Comparison of ENCODE assay signal across 2 cellular contexts in genomic region chr1:78577257-78578100, GRCh38.
TF ChIP-seq lines count a peak whose summit lies in the region.

No MANE protein-coding gene starts in this region.

TF ChIP-seq in HepG2, 621 proteins besides CTCF, POLR2A, EP300 and RAD21:
- TF ChIP-seq, protein P1, sequence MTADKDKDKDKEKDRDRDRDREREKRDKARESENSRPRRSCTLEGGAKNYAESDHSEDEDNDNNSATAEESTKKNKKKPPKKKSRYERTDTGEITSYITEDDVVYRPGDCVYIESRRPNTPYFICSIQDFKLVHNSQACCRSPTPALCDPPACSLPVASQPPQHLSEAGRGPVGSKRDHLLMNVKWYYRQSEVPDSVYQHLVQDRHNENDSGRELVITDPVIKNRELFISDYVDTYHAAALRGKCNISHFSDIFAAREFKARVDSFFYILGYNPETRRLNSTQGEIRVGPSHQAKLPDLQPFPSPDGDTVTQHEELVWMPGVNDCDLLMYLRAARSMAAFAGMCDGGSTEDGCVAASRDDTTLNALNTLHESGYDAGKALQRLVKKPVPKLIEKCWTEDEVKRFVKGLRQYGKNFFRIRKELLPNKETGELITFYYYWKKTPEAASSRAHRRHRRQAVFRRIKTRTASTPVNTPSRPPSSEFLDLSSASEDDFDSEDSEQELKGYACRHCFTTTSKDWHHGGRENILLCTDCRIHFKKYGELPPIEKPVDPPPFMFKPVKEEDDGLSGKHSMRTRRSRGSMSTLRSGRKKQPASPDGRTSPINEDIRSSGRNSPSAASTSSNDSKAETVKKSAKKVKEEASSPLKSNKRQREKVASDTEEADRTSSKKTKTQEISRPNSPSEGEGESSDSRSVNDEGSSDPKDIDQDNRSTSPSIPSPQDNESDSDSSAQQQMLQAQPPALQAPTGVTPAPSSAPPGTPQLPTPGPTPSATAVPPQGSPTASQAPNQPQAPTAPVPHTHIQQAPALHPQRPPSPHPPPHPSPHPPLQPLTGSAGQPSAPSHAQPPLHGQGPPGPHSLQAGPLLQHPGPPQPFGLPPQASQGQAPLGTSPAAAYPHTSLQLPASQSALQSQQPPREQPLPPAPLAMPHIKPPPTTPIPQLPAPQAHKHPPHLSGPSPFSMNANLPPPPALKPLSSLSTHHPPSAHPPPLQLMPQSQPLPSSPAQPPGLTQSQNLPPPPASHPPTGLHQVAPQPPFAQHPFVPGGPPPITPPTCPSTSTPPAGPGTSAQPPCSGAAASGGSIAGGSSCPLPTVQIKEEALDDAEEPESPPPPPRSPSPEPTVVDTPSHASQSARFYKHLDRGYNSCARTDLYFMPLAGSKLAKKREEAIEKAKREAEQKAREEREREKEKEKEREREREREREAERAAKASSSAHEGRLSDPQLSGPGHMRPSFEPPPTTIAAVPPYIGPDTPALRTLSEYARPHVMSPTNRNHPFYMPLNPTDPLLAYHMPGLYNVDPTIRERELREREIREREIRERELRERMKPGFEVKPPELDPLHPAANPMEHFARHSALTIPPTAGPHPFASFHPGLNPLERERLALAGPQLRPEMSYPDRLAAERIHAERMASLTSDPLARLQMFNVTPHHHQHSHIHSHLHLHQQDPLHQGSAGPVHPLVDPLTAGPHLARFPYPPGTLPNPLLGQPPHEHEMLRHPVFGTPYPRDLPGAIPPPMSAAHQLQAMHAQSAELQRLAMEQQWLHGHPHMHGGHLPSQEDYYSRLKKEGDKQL (CRISPR knock-in tag; IDR thresholded peaks at IDR 0.05; ENCODE audit: low read depth): no peak
- TF ChIP-seq EHMT2 (IDR thresholded peaks at IDR 0.05; ENCODE audit: borderline replicate concordance, low read depth, low read length) (no peak), MXI1 (IDR thresholded peaks at IDR 0.05; ENCODE audit: borderline replicate concordance, low read depth, low read length) (no peak), CREB1 (IDR thresholded peaks at IDR 0.05) (peak; percentile 73), CREB1 (CRISPR knock-in tag; IDR thresholded peaks at IDR 0.05) (no peak), ZNF619 (CRISPR knock-in tag; IDR thresholded peaks at IDR 0.05) (no peak), ATF7 (IDR thresholded peaks at IDR 0.05) (peak; percentile 51; the same call in 1 of the 2 replicates), ATF7 (CRISPR knock-in tag; IDR thresholded peaks at IDR 0.05) (no peak), NRL (CRISPR knock-in tag; IDR thresholded peaks at IDR 0.05; ENCODE audit: borderline replicate concordance) (no peak)

TF ChIP-seq in SK-N-SH, 30 proteins besides CTCF, POLR2A, EP300 and RAD21:
- TF ChIP-seq ZBTB33 (IDR thresholded peaks at IDR 0.05; ENCODE audit: borderline replicate concordance, low read depth) (no peak), EZH2phosphoT487 (IDR thresholded peaks at IDR 0.05; ENCODE audit: borderline replicate concordance, low read depth) (no peak), MAX (IDR thresholded peaks at IDR 0.05; ENCODE audit: low read depth) (no peak), GABPA (IDR thresholded peaks at IDR 0.05; ENCODE audit: low read depth) (no peak), SMC3 (IDR thresholded peaks at IDR 0.05; ENCODE audit: low read depth, low read length) (no peak), RCOR1 (IDR thresholded peaks at IDR 0.05; ENCODE audit: low read length) (peak; percentile 37; the same call in 1 of the 2 replicates), MXI1 (IDR thresholded peaks at IDR 0.05; ENCODE audit: low read depth, low read length) (peak; percentile 46; the same call in 1 of the 2 replicates), TAF1 (IDR thresholded peaks at IDR 0.05; ENCODE audit: borderline replicate concordance, low read depth, low read length) (no peak), IRF3 (IDR thresholded peaks at IDR 0.05; ENCODE audit: low read depth, low read length) (no peak), ELF1 (IDR thresholded peaks at IDR 0.05) (no peak), POLR2AphosphoS5 (IDR thresholded peaks at IDR 0.05; ENCODE audit: low read depth, low read length) (peak; percentile 33; the same call in 1 of the 2 replicates), RXRA (IDR thresholded peaks at IDR 0.05; ENCODE audit: borderline replicate concordance, low read depth) (no peak), FOSL2 (IDR thresholded peaks at IDR 0.05; ENCODE audit: borderline replicate concordance, low read depth) (no peak), GATA2 (CRISPR knock-in tag; IDR thresholded peaks at IDR 0.05) (peak; percentile 38; the same call in 1 of the 2 replicates), MEF2A (IDR thresholded peaks at IDR 0.05; ENCODE audit: borderline replicate concordance, low read depth) (no peak), TEAD4 (IDR thresholded peaks at IDR 0.05; ENCODE audit: borderline replicate concordance, insufficient read depth) (0 out of 2 replicates have a peak, but pooled peaks have one; percentile 28), NFIC (IDR thresholded peaks at IDR 0.05; ENCODE audit: borderline replicate concordance) (no peak), JUND (IDR thresholded peaks at IDR 0.05) (peak; percentile 22; the same call in 1 of the 2 replicates), YY1 (IDR thresholded peaks at IDR 0.05; ENCODE audit: low read depth) (no peak), RFX5 (IDR thresholded peaks at IDR 0.05; ENCODE audit: low read length) (0 out of 2 replicates have a peak, but pooled peaks have one; percentile 36), PBX3 (IDR thresholded peaks at IDR 0.05) (peak; percentile 70), NRF1 (IDR thresholded peaks at IDR 0.05; ENCODE audit: low read depth, low read length) (no peak), CHD2 (IDR thresholded peaks at IDR 0.05; ENCODE audit: low read length, partially characterized antibody) (no peak), SIN3A (IDR thresholded peaks at IDR 0.05; ENCODE audit: borderline replicate concordance, low read depth, low read length) (no peak), FOXM1 (IDR thresholded peaks at IDR 0.05; ENCODE audit: low read depth) (no peak), TCF12 (IDR thresholded peaks at IDR 0.05) (peak; percentile 71), FOXJ3 (CRISPR knock-in tag; IDR thresholded peaks at IDR 0.05) (peak; percentile 75)
- TF ChIP-seq, protein P2, sequence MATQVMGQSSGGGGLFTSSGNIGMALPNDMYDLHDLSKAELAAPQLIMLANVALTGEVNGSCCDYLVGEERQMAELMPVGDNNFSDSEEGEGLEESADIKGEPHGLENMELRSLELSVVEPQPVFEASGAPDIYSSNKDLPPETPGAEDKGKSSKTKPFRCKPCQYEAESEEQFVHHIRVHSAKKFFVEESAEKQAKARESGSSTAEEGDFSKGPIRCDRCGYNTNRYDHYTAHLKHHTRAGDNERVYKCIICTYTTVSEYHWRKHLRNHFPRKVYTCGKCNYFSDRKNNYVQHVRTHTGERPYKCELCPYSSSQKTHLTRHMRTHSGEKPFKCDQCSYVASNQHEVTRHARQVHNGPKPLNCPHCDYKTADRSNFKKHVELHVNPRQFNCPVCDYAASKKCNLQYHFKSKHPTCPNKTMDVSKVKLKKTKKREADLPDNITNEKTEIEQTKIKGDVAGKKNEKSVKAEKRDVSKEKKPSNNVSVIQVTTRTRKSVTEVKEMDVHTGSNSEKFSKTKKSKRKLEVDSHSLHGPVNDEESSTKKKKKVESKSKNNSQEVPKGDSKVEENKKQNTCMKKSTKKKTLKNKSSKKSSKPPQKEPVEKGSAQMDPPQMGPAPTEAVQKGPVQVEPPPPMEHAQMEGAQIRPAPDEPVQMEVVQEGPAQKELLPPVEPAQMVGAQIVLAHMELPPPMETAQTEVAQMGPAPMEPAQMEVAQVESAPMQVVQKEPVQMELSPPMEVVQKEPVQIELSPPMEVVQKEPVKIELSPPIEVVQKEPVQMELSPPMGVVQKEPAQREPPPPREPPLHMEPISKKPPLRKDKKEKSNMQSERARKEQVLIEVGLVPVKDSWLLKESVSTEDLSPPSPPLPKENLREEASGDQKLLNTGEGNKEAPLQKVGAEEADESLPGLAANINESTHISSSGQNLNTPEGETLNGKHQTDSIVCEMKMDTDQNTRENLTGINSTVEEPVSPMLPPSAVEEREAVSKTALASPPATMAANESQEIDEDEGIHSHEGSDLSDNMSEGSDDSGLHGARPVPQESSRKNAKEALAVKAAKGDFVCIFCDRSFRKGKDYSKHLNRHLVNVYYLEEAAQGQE (IDR thresholded peaks at IDR 0.05; ENCODE audit: low read depth, low read length): no peak
- TF ChIP-seq, protein P3, sequence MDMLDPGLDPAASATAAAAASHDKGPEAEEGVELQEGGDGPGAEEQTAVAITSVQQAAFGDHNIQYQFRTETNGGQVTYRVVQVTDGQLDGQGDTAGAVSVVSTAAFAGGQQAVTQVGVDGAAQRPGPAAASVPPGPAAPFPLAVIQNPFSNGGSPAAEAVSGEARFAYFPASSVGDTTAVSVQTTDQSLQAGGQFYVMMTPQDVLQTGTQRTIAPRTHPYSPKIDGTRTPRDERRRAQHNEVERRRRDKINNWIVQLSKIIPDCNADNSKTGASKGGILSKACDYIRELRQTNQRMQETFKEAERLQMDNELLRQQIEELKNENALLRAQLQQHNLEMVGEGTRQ (IDR thresholded peaks at IDR 0.05; ENCODE audit: borderline replicate concordance, low read depth, low read length): no peak
- TF ChIP-seq, protein P4, sequence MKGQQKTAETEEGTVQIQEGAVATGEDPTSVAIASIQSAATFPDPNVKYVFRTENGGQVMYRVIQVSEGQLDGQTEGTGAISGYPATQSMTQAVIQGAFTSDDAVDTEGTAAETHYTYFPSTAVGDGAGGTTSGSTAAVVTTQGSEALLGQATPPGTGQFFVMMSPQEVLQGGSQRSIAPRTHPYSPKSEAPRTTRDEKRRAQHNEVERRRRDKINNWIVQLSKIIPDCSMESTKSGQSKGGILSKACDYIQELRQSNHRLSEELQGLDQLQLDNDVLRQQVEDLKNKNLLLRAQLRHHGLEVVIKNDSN (IDR thresholded peaks at IDR 0.05; ENCODE audit: borderline replicate concordance, low read depth): no peak
